Comparison of ENCODE assay signal across 19 cellular contexts in genomic region chr1:234176000-234176399, GRCh38.
"Had no signal": no experiment of that assay in that cellular context is flagged by ENCODE, and none has a peak within 500 bp of the region (broad histone marks: within the 10 kb centered on the region; RNA-seq: fewer than 3 reads in every experiment).

No MANE protein-coding gene starts in this region.

- H3K27me3 ChIP-seq: breast epithelium, foreskin keratinocyte, left lung had no signal

- ATAC-seq: activated CD4-positive, CD25-positive, alpha-beta regulatory T cell treated with anti-CD3 and anti-CD28 coated beads, Interleukin-2, amount 50 U/mL, for 24 hours; activated CD8-positive, alpha-beta memory T cell treated with anti-CD3 and anti-CD28 coated beads, Interleukin-2, amount 10 ng/mL, durations not matched to agents 7 days and 5 days; activated CD8-positive, alpha-beta T cell treated with anti-CD3 and anti-CD28 coated beads for 36 hours; foreskin keratinocyte; left lung; naive thymus-derived CD4-positive, alpha-beta T cell; upper lobe of right lung had no signal

- DNase-seq: activated CD4-positive, alpha-beta T cell treated with anti-CD3 and anti-CD28 coated beads, Interleukin-2, amount 10 ng/mL, durations not matched to agents 7 days and 5 days; activated CD8-positive, alpha-beta memory T cell treated with anti-CD3 and anti-CD28 coated beads, Interleukin-2, amount 10 ng/mL, durations not matched to agents 7 days and 5 days; activated CD8-positive, alpha-beta T cell treated with anti-CD3 and anti-CD28 coated beads for 36 hours; activated gamma-delta T cell treated with Interleukin-2 at 50 U/mL for 16 hours; activated T-cell treated with anti-CD3 and anti-CD28 coated beads for 4 hours; amniotic stem cell; effector CD8-positive, alpha-beta T cell; erythroblast; foreskin keratinocyte; left lung; naive thymus-derived CD4-positive, alpha-beta T cell; occipital lobe; stimulated activated CD4-positive, alpha-beta T cell treated with anti-CD3 and anti-CD28 coated beads, Interleukin-2, amount 100 ng/mL, for 48 hours; stimulated activated naive CD4-positive, alpha-beta T cell had no signal

- H3K4me3 ChIP-seq: breast epithelium, left lung, lung, upper lobe of right lung had no signal

- H3K4me1 ChIP-seq: breast epithelium, foreskin keratinocyte, left lung, upper lobe of right lung had no signal

- H3K9me3 ChIP-seq: breast epithelium, left lung, upper lobe of right lung had no signal

- H3K36me3 ChIP-seq: breast epithelium, left lung, upper lobe of right lung had no signal

- H3K27ac ChIP-seq: breast epithelium, foreskin keratinocyte, left lung, upper lobe of right lung, VCaP had no signal
